Comparison of ENCODE assay signal across 1 cellular context in genomic region chr7:101363196-101363733, GRCh38.
TF ChIP-seq lines count a peak whose summit lies in the region.

No MANE protein-coding gene starts in this region.

TF ChIP-seq in GM23338, 12 proteins besides CTCF, POLR2A, EP300 and RAD21 (continued from another document):
- TF ChIP-seq, protein P1, sequence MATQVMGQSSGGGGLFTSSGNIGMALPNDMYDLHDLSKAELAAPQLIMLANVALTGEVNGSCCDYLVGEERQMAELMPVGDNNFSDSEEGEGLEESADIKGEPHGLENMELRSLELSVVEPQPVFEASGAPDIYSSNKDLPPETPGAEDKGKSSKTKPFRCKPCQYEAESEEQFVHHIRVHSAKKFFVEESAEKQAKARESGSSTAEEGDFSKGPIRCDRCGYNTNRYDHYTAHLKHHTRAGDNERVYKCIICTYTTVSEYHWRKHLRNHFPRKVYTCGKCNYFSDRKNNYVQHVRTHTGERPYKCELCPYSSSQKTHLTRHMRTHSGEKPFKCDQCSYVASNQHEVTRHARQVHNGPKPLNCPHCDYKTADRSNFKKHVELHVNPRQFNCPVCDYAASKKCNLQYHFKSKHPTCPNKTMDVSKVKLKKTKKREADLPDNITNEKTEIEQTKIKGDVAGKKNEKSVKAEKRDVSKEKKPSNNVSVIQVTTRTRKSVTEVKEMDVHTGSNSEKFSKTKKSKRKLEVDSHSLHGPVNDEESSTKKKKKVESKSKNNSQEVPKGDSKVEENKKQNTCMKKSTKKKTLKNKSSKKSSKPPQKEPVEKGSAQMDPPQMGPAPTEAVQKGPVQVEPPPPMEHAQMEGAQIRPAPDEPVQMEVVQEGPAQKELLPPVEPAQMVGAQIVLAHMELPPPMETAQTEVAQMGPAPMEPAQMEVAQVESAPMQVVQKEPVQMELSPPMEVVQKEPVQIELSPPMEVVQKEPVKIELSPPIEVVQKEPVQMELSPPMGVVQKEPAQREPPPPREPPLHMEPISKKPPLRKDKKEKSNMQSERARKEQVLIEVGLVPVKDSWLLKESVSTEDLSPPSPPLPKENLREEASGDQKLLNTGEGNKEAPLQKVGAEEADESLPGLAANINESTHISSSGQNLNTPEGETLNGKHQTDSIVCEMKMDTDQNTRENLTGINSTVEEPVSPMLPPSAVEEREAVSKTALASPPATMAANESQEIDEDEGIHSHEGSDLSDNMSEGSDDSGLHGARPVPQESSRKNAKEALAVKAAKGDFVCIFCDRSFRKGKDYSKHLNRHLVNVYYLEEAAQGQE (IDR thresholded peaks at IDR 0.05; ENCODE audit: unreplicated experiment): no peak
